8 cellular contexts compared by ENCODE assay signal in genomic region chr2:169827272-169828140, GRCh38. TPM values are rescaled to one million over a fixed set of nuclear protein-coding genes. Genes with fewer than 3 reads are reported as not detected.
DNase-seq lines count a peak whose midpoint lies in the region; ATAC-seq and TF ChIP-seq lines count a peak whose summit lies in the region.

UBR3 (plus strand) TSS chr2:169827454; CDS start chr2:169827508, 54 bp downstream.

- H3K4me1 Mint-ChIP-seq in CD8-positive, alpha-beta memory T cell: peaks cover 54 to 79% (median 70%) of the 10 kb centered on the region in 3 donors
- H3K4me1 Mint-ChIP-seq in memory B cell: peaks cover 43% of the 10 kb centered on the region

- peak; percentile 88 to 92 (median 88) for DNase-seq in CD8-positive, alpha-beta memory T cell
- DNase-seq in HL-60 (ENCODE audit: low read depth in 1 of 2, low spot score in 1 of 2) (peak; percentile 83 to 89), NOMO-1 (lab: John Stamatoyannopoulos, UW; ENCODE audit: unreplicated experiment in 2 of 2) (peak; percentile 87 to 92), memory B cell (ENCODE audit: low spot score in 2 of 2) (peak; percentile 87 to 92)
- peak; percentile 73 to 76 for DNase-seq in activated CD8-positive, alpha-beta memory T cell treated with anti-CD3 and anti-CD28 coated beads for 4 hours (ENCODE audit: low read depth in 2 of 2)
- peak; percentile 81 to 87 (median 82) for DNase-seq in effector memory CD4-positive, alpha-beta T cell
- peak; percentile 80 for DNase-seq in stimulated activated CD8-positive, alpha-beta memory T cell treated with anti-CD3 and anti-CD28 coated beads, Interleukin-12 subunit alpha, Interleukin-12 subunit beta, amount 100 ng/mL, for 1 hour (ENCODE audit: low read depth)

- H3K9me3 Mint-ChIP-seq in CD8-positive, alpha-beta memory T cell: no peaks in the 10 kb centered on the region
- H3K9me3 Mint-ChIP-seq in memory B cell: no peaks in the 10 kb centered on the region

- peaks cover 0 to 33% (median 0%) of the 10 kb centered on the region in 3 donors for H3K36me3 Mint-ChIP-seq in CD8-positive, alpha-beta memory T cell
- H3K36me3 Mint-ChIP-seq in memory B cell: peaks cover 4% of the 10 kb centered on the region

- TF ChIP-seq CTCF in HL-60 (IDR thresholded peaks at IDR 0.05; ENCODE audit: insufficient read depth, low read length): no peak

- H3K4me3 ChIP-seq in CD8-positive, alpha-beta memory T cell (ENCODE audit: low read length): peak within 1 kb of the TSS; percentile 83
- H3K4me3 ChIP-seq in HL-60 (replicated peaks; ENCODE audit: insufficient read depth, low read length): peak within 1 kb of the TSS; percentile 99
- peak within 1 kb of the TSS; percentile 69 for H3K4me3 ChIP-seq in effector memory CD4-positive, alpha-beta T cell (ENCODE audit: insufficient read depth, low read depth, low read length, poor library complexity, severe bottlenecking)

- POLR2A ChIA-PET in CD8-positive, alpha-beta memory T cell (lab: Charles Lee): interaction anchor here (0.6 to 1.4 kb wide), 7 partner anchors 12 to 243 kb away, joined by 3 to 12 read pairs (median 3); partner anchors contain the start of genes PPIG and SSB

- H3K4me1 ChIP-seq in CD8-positive, alpha-beta memory T cell (ENCODE audit: insufficient read depth, low read length): peaks cover 46% of the 10 kb centered on the region
- peaks cover 4% of the 10 kb centered on the region for H3K4me1 ChIP-seq in effector memory CD4-positive, alpha-beta T cell (ENCODE audit: control insufficient read depth, insufficient read depth, low read length, poor library complexity, severe bottlenecking)

- H3K36me3 ChIP-seq in CD8-positive, alpha-beta memory T cell (ENCODE audit: insufficient read depth, low read length): no peaks in the 10 kb centered on the region
- no peaks in the 10 kb centered on the region for H3K36me3 ChIP-seq in effector memory CD4-positive, alpha-beta T cell (ENCODE audit: control insufficient read depth, insufficient read depth, low read length)

- peak within 1 kb of the TSS; percentile 80 to 96 (median 92) for H3K27ac Mint-ChIP-seq in CD8-positive, alpha-beta memory T cell
- peak within 1 kb of the TSS; percentile 94 for H3K27ac Mint-ChIP-seq in memory B cell

- CTCF ChIA-PET in CD8-positive, alpha-beta memory T cell (lab: Charles Lee): interaction anchor here (1.0 to 2.4 kb wide), 7 partner anchors 9 to 102 kb away, joined by 3 to 10 read pairs (median 3); partner anchors contain the start of gene SSB

- H3K27me3 Mint-ChIP-seq in CD8-positive, alpha-beta memory T cell: no peaks in the 10 kb centered on the region
- no peaks in the 10 kb centered on the region for H3K27me3 Mint-ChIP-seq in memory B cell

- H3K27me3 ChIP-seq in CD8-positive, alpha-beta memory T cell (ENCODE audit: insufficient read depth, low read length, poor library complexity, severe bottlenecking): no peaks in the 10 kb centered on the region
- no peaks in the 10 kb centered on the region for H3K27me3 ChIP-seq in HL-60 (ENCODE audit: insufficient read depth, poor library complexity, severe bottlenecking)
- no peaks in the 10 kb centered on the region for H3K27me3 ChIP-seq in effector memory CD4-positive, alpha-beta T cell (replicated peaks; ENCODE audit: control insufficient read depth, insufficient read depth, low read length, poor library complexity, severe bottlenecking)

- ATAC-seq in GM19463 (IDR thresholded peaks at IDR 0.05; ENCODE audit: unreplicated experiment) (peak; percentile 84), memory B cell (ENCODE audit: low read depth) (peak; percentile 85)

- peak within 1 kb of the TSS; percentile 93 to 99 (median 96) for H3K4me3 Mint-ChIP-seq in CD8-positive, alpha-beta memory T cell
- peak within 1 kb of the TSS; percentile 97 for H3K4me3 Mint-ChIP-seq in memory B cell

- H3K27ac ChIP-seq in CD8-positive, alpha-beta memory T cell (ENCODE audit: low read depth, low read length): peak within 1 kb of the TSS; percentile 58
- peak within 1 kb of the TSS; percentile 47 for H3K27ac ChIP-seq in HL-60 (replicated peaks)
- H3K27ac ChIP-seq in effector memory CD4-positive, alpha-beta T cell (ENCODE audit: insufficient read depth, low read length, poor library complexity, severe bottlenecking): peak within 1 kb of the TSS; percentile 63

- H3K9me3 ChIP-seq in CD8-positive, alpha-beta memory T cell (ENCODE audit: low read length): no peaks in the 10 kb centered on the region
- no peaks in the 10 kb centered on the region for H3K9me3 ChIP-seq in effector memory CD4-positive, alpha-beta T cell (ENCODE audit: control insufficient read depth, low read length)

RNA-seq across cellular contexts. Expression of gene UBR3, which starts in this region (rescaled TPM):
- total RNA-seq in CD8-positive, alpha-beta memory T cell: 10 to 100 TPM; 21.9 to 22.1 TPM
- polyA plus RNA-seq in CD8-positive, alpha-beta memory T cell: 8.5 TPM

Comparison
In these comparisons a context has a peak if more than half of its experiments do, and no peak if none do; other contexts are left out.
1. Peak in every context shown above with its lines: DNase-seq, ATAC-seq, H3K4me3 ChIP-seq and H3K27ac ChIP-seq.